Comparison of ENCODE assay signal across 8 cellular contexts in the genomic region with DNA sequence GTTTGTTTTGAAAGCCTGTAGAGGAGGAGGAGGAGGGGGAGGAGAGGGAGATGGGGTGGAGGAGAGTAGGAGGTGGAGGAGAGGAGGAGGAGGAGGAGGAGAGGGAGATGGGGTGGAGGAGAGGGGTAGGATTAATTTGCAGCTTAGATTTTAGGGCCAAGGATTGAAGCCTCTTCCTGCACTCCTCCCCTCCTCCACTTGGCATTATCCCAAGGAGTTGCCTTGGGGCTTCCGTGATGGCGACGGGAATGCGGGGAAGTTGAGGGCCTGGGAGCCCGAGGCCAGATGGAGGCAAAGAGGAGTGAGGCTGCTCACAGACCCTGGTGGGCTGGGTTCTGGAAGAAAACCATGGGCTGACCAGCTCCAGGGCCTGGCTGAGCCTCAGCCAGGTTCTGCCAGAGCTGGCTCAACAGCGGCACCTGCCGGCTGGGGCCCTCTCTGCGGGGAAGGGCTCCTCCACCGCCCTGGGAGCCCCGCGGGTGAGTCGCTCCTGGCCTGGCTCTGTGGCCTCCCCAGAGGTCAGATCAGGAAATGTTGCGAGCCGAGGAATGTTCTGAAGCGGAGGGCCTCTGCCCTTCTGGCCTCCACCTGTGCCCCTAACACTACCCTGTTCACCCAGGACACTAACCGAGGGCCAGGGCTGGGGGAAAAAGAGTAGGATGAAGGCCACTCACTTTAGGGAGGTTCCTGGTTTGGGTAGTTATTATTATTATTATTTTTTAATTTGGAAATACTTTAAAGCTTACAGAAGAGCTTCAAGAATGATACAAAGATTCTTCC.
DNase-seq lines count a peak whose midpoint lies in the region; ATAC-seq and TF ChIP-seq lines count a peak whose summit lies in the region.

No MANE protein-coding gene starts in this region.

- DNase-seq in NCI-H226 (peak; percentile 87), cerebellar nuclear complex (lab: John Stamatoyannopoulos, UW) (peak; percentile 17 to 29), kidney glomerular epithelial cell (lab: John Stamatoyannopoulos, UW) (peak; percentile 88), 8988T (no peak)
- DNase-seq in activated CD4-positive, CD25-positive, alpha-beta regulatory T cell treated with anti-CD3 and anti-CD28 coated beads, Interleukin-2, amount 50 U/mL, for 72 hours: peak; percentile 92
- DNase-seq in stimulated activated CD4-positive, alpha-beta T cell treated with anti-CD3 and anti-CD28 coated beads, Interleukin-15, amount 100 ng/mL, for 48 hours (ENCODE audit: low read depth in 2 of 2): peak; percentile 78 to 89

- ATAC-seq in HG03095 (IDR thresholded peaks at IDR 0.05; ENCODE audit: unreplicated experiment): peak; percentile 88

- peak; percentile 18 for TF ChIP-seq CTCF in GM12801 (IDR thresholded peaks at IDR 0.05; ENCODE audit: extremely low read depth, insufficient read length)
